8 cellular contexts compared by ENCODE assay signal in genomic region chr5:177303925-177304391, GRCh38. TPM values are rescaled to one million over a fixed set of nuclear protein-coding genes. Genes with fewer than 3 reads are reported as not detected.
DNase-seq lines count a peak whose midpoint lies in the region; ATAC-seq, FAIRE-seq and TF ChIP-seq lines count a peak whose summit lies in the region.

No MANE protein-coding gene starts in this region.

- no peak overlapping the region for H4K5ac ChIP-seq in mesendoderm (ENCODE audit: low read length)

- no CpG with 5 or more reads among the region's 25 CpGs for WGBS in mesendoderm (ENCODE audit: extremely low coverage, insufficient coverage, low lambda C conversion rate)

- peak overlapping the region; percentile 46 for H3K18ac ChIP-seq in mesendoderm (ENCODE audit: low read length)

- no peak overlapping the region for H2BK120ac ChIP-seq in mesendoderm (ENCODE audit: low read depth, low read length)

- H3K36me3 ChIP-seq in bronchial epithelial cell (ENCODE audit: control insufficient read depth, insufficient read depth, low read length) (peaks cover 4% of the 10 kb centered on the region), mesendoderm (ENCODE audit: control insufficient read depth, insufficient read depth, low read length) (peaks cover 3% of the 10 kb centered on the region)

- no peak for FAIRE-seq in bronchial epithelial cell (lab: Jason Lieb, UNC)

- H3K4me3 ChIP-seq in bronchial epithelial cell (ENCODE audit: low read depth, low read length) (peak overlapping the region; percentile 87), mesendoderm (ENCODE audit: low read length) (peak overlapping the region; percentile 61)

- peak overlapping the region; percentile 15 for H3K23ac ChIP-seq in mesendoderm (ENCODE audit: low read length)

- peaks cover 18% of the 10 kb centered on the region for H3K79me2 ChIP-seq in mesendoderm (ENCODE audit: control insufficient read depth, insufficient read depth, low read length)

- peak overlapping the region; percentile 58 for H3K4me2 ChIP-seq in mesendoderm (ENCODE audit: low read length)

- peak overlapping the region; percentile 79 for H3K9ac ChIP-seq in mesendoderm (ENCODE audit: low read length)

- no peak overlapping the region for H4K8ac ChIP-seq in mesendoderm (ENCODE audit: low read depth, low read length)

- no peak overlapping the region for H2BK15ac ChIP-seq in mesendoderm (replicated peaks; ENCODE audit: low read depth)

- no peaks in the 10 kb centered on the region for H3K9me3 Mint-ChIP-seq in IgD-negative memory B cell

- H3K4me3 Mint-ChIP-seq in IgD-negative memory B cell, result peak overlapping the region; percentile 88 to 99 (median 96)

- H3K4ac ChIP-seq in mesendoderm (ENCODE audit: low read depth, low read length), result peak overlapping the region; percentile 48

- H3K4me1 Mint-ChIP-seq in IgD-negative memory B cell, result peaks cover 38 to 67% (median 67%) of the 10 kb centered on the region in 3 donors

- no peak for TF ChIP-seq CTCF in bronchial epithelial cell (IDR thresholded peaks at IDR 0.05; ENCODE audit: insufficient read depth, low read length, severe bottlenecking)

- no peaks in the 10 kb centered on the region for H3K27me3 Mint-ChIP-seq in IgD-negative memory B cell

- peak overlapping the region; percentile 76 for H2AK5ac ChIP-seq in mesendoderm (ENCODE audit: low read length)

- peaks cover 4% of the 10 kb centered on the region for H3K4me1 ChIP-seq in mesendoderm (ENCODE audit: control insufficient read depth, low read depth, low read length)

- H3K56ac ChIP-seq in mesendoderm (ENCODE audit: low read length), result peak overlapping the region; percentile 83

- H3K27me3 ChIP-seq in bronchial epithelial cell (ENCODE audit: control insufficient read depth, insufficient read depth, low read length), result no peaks in the 10 kb centered on the region
- no peaks in the 10 kb centered on the region for H3K27me3 ChIP-seq in mesendoderm (ENCODE audit: insufficient read depth, low read length, poor library complexity)

- H3K27ac ChIP-seq in mesendoderm (ENCODE audit: low read depth, low read length), result no peak overlapping the region

- H3K36me3 Mint-ChIP-seq in IgD-negative memory B cell, result peaks cover 2% of the 10 kb centered on the region

- H2BK5ac ChIP-seq in mesendoderm (ENCODE audit: low read length), result no peak overlapping the region

- no peak for ATAC-seq in esophagus mucosa

- H3K27ac Mint-ChIP-seq in IgD-negative memory B cell, result peak overlapping the region; percentile 88 to 98 (median 97)

- H3K79me1 ChIP-seq in mesendoderm (ENCODE audit: low read length), result peaks cover 10% of the 10 kb centered on the region

- DNase-seq in EL, result peak; percentile 29
- no peak for DNase-seq in bronchial epithelial cell (ENCODE audit: low read depth)
- DNase-seq in mesendoderm, result no peak
- DNase-seq in stimulated activated CD4-positive, alpha-beta T cell treated with anti-CD3 and anti-CD28 coated beads, Interleukin-4, amount 100 ng/mL, for 4 hours, result no peak
- no peak for DNase-seq in NCI-H1930 (lab: John Stamatoyannopoulos, UW)
- no peak for DNase-seq in NCI-H510A treated with DMSO at 0.1 percent for 48 hours (lab: John Stamatoyannopoulos, UW)

RNA-seq across cellular contexts. Expression of gene PRELID1, which starts 0.4 kb away (rescaled TPM):
- polyA plus RNA-seq in IgD-negative memory B cell, result 248 TPM
- total RNA-seq in bronchial epithelial cell (139 and 161 TPM in 2 replicates), esophagus mucosa (144 TPM)
- 308 TPM for polyA plus RNA-seq in mesendoderm (2013, experiment 1 of 2)
- polyA plus RNA-seq in mesendoderm (2013, experiment 2 of 2), result 317 TPM

RNA-seq across cellular contexts. Expression of gene RAB24, which starts 0.4 kb away (rescaled TPM):
- polyA plus RNA-seq in IgD-negative memory B cell, result 42.9 TPM
- total RNA-seq in bronchial epithelial cell (16.6 and 26.1 TPM in 2 replicates), esophagus mucosa (31.8 TPM)
- 10.6 TPM for polyA plus RNA-seq in mesendoderm (2013, experiment 1 of 2)
- 10.3 TPM for polyA plus RNA-seq in mesendoderm (2013, experiment 2 of 2)

RNA-seq across cellular contexts. Expression of gene MXD3, which starts 7.7 kb away (rescaled TPM):
- 4.1 TPM for polyA plus RNA-seq in IgD-negative memory B cell
- total RNA-seq in bronchial epithelial cell (0.53 and 1.5 TPM in 2 replicates), esophagus mucosa (7.8 TPM)
- 3.1 TPM for polyA plus RNA-seq in mesendoderm (2013, experiment 1 of 2)
- polyA plus RNA-seq in mesendoderm (2013, experiment 2 of 2), result 2.6 TPM

RNA-seq across cellular contexts. Expression of gene LMAN2, which starts 47.5 kb away (rescaled TPM):
- 171 TPM for polyA plus RNA-seq in IgD-negative memory B cell
- 362 and 444 TPM in 2 replicates for total RNA-seq in bronchial epithelial cell
- 179 TPM for polyA plus RNA-seq in mesendoderm (2013, experiment 1 of 2)
- 188 TPM for polyA plus RNA-seq in mesendoderm (2013, experiment 2 of 2)
- 162 TPM for total RNA-seq in esophagus mucosa

RNA-seq across cellular contexts. Expression of gene RGS14, which starts 53.8 kb away (rescaled TPM):
- 49.5 TPM for polyA plus RNA-seq in IgD-negative memory B cell
- 6.8 and 8.4 TPM in 2 replicates for total RNA-seq in bronchial epithelial cell
- 8.6 TPM for polyA plus RNA-seq in mesendoderm (2013, experiment 1 of 2)
- polyA plus RNA-seq in mesendoderm (2013, experiment 2 of 2), result 8.8 TPM
- total RNA-seq in esophagus mucosa, result 59.5 TPM
